Comparison of ENCODE assay signal across 8 cellular contexts in genomic region chr18:61892683-61893303, GRCh38. TPM values are rescaled to one million over a fixed set of nuclear protein-coding genes. Genes with fewer than 3 reads are reported as not detected.
DNase-seq lines count a peak whose midpoint lies in the region; ATAC-seq and TF ChIP-seq lines count a peak whose summit lies in the region.

RNF152 (minus strand) TSS chr18:61893007; CDS start chr18:61816463, 76,544 bp downstream.

- H3K36me3 Mint-ChIP-seq in CD4-positive, CD25-positive, alpha-beta regulatory T cell: no peaks in the 10 kb centered on the region

- TF ChIP-seq POLR2A in esophagus squamous epithelium (IDR thresholded peaks at IDR 0.05): no peak

- H3K27me3 Mint-ChIP-seq in CD4-positive, CD25-positive, alpha-beta regulatory T cell: peaks cover 76% of the 10 kb centered on the region

- H3K27ac ChIP-seq in CD4-positive, CD25-positive, alpha-beta regulatory T cell (ENCODE audit: insufficient read depth, low read length, poor library complexity, severe bottlenecking): no peak within 1 kb of the TSS
- peak within 1 kb of the TSS; percentile 87 to 97 (median 92) for H3K27ac ChIP-seq in esophagus squamous epithelium
- H3K27ac ChIP-seq in muscle layer of duodenum (ENCODE audit: low read length): no peak within 1 kb of the TSS
- peak within 1 kb of the TSS; percentile 68 to 79 for H3K27ac ChIP-seq in thoracic aorta

- H3K4me3 Mint-ChIP-seq in CD4-positive, CD25-positive, alpha-beta regulatory T cell: peak within 1 kb of the TSS; percentile 73 to 89 (median 85)

- no peaks in the 10 kb centered on the region for H3K9me3 ChIP-seq in CD4-positive, CD25-positive, alpha-beta regulatory T cell (ENCODE audit: control insufficient read depth in 2 of 2, low read length in 2 of 2)
- H3K9me3 ChIP-seq in esophagus squamous epithelium (no peaks in the 10 kb centered on the region), muscle layer of duodenum (ENCODE audit: control insufficient read depth in 1 of 2, low read length in 2 of 2) (no peaks in the 10 kb centered on the region), thoracic aorta (no peaks in the 10 kb centered on the region)

- 3 to 6% methylated on average over 23 of the region's 28 CpGs for WGBS in esophagus squamous epithelium, 2 donors

- peak in 2 of 3 donors; percentile 10 to 23 for DNase-seq in CD4-positive, CD25-positive, alpha-beta regulatory T cell
- DNase-seq in NCI-H1105 (lab: John Stamatoyannopoulos, UW): peak; percentile 72
- peak; percentile 44 for DNase-seq in activated T-cell treated with anti-CD3 and anti-CD28 coated beads, Interleukin-2, amount 50 U/mL, for 1 hour
- no peak for DNase-seq in esophagus squamous epithelium (lab: John Stamatoyannopoulos, UW)
- no peak for DNase-seq in thoracic aorta (ENCODE audit: low spot score)

- H3K27me3 ChIP-seq in CD4-positive, CD25-positive, alpha-beta regulatory T cell (ENCODE audit: control insufficient read depth, insufficient read depth, low read length): peaks cover 29% of the 10 kb centered on the region
- H3K27me3 ChIP-seq in esophagus squamous epithelium (peaks cover 0 to 5% (median 0%) of the 10 kb centered on the region in 4 donors), muscle layer of duodenum (ENCODE audit: low read depth, low read length) (no peaks in the 10 kb centered on the region), thoracic aorta (replicated peaks; ENCODE audit: insufficient read depth) (no peaks in the 10 kb centered on the region)

- H3K4me1 ChIP-seq in CD4-positive, CD25-positive, alpha-beta regulatory T cell (ENCODE audit: control insufficient read depth, insufficient read depth, low read length, poor library complexity, severe bottlenecking): peaks cover 21% of the 10 kb centered on the region
- H3K4me1 ChIP-seq in esophagus squamous epithelium (peaks cover 8 to 82% (median 13%) of the 10 kb centered on the region in 3 donors), muscle layer of duodenum (ENCODE audit: control insufficient read depth in 1 of 2, insufficient read depth in 2 of 2, low read length in 2 of 2) (peaks cover 0 to 22% of the 10 kb centered on the region in 2 donors), thoracic aorta (ENCODE audit: control insufficient read depth in 1 of 2, low read depth in 2 of 2) (peaks cover 5 to 41% of the 10 kb centered on the region in 2 donors)

- peaks cover 0 to 17% (median 3%) of the 10 kb centered on the region in 4 donors for H3K4me1 Mint-ChIP-seq in CD4-positive, CD25-positive, alpha-beta regulatory T cell

- H3K27ac Mint-ChIP-seq in CD4-positive, CD25-positive, alpha-beta regulatory T cell: peak within 1 kb of the TSS in 2 of 3 donors; percentile 41 to 73

- intact Hi-C loops in esophagus squamous epithelium (cut with DNase I): no loop called here

- ATAC-seq in CD4-positive, CD25-positive, alpha-beta regulatory T cell (ENCODE audit: low read depth in 2 of 2): peak in 1 of 2 donors; percentile 25
- no peak for ATAC-seq in thoracic aorta (ENCODE audit: insufficient number of reproducible peaks, low FRiP score, low read depth)
- ATAC-seq in GM21360 (IDR thresholded peaks at IDR 0.05; ENCODE audit: unreplicated experiment): no peak
- no peak for ATAC-seq in HG02938 (IDR thresholded peaks at IDR 0.05; ENCODE audit: unreplicated experiment)

- no peaks in the 10 kb centered on the region for H3K36me3 ChIP-seq in CD4-positive, CD25-positive, alpha-beta regulatory T cell (ENCODE audit: control insufficient read depth, insufficient read depth, low read length)
- H3K36me3 ChIP-seq in esophagus squamous epithelium (peaks cover 0 to 28% (median 0%) of the 10 kb centered on the region in 3 donors), muscle layer of duodenum (ENCODE audit: control insufficient read depth in 1 of 2, insufficient read depth in 2 of 2, low read length in 2 of 2) (no peaks in the 10 kb centered on the region), thoracic aorta (no peaks in the 10 kb centered on the region)

- no peak within 1 kb of the TSS for H3K4me3 ChIP-seq in CD4-positive, CD25-positive, alpha-beta regulatory T cell (ENCODE audit: low read depth, low read length)
- H3K4me3 ChIP-seq in esophagus squamous epithelium (peak within 1 kb of the TSS; percentile 68 to 93 (median 88)), muscle layer of duodenum (ENCODE audit: low read depth in 1 of 2, low read length in 2 of 2) (peak within 1 kb of the TSS; percentile 69 to 85), thoracic aorta (peak within 1 kb of the TSS; percentile 97)

- H3K9me3 Mint-ChIP-seq in CD4-positive, CD25-positive, alpha-beta regulatory T cell: peaks cover 0 to 2% (median 0%) of the 10 kb centered on the region in 7 donors

- TF ChIP-seq CTCF in esophagus squamous epithelium (IDR thresholded peaks at IDR 0.05): no peak
- TF ChIP-seq CTCF in thoracic aorta (IDR thresholded peaks at IDR 0.05): peak; percentile 9

RNA-seq across cellular contexts. Expression of gene RNF152, which starts in this region (rescaled TPM):
- total RNA-seq in CD4-positive, CD25-positive, alpha-beta regulatory T cell: 0.39 TPM
- polyA plus RNA-seq in CD4-positive, CD25-positive, alpha-beta regulatory T cell: not detected
- total RNA-seq in esophagus squamous epithelium (10 to 100 TPM in 2 of 4 donors, 1 to 10 TPM in 2; 6.8 to 23.1 (median 15.9) TPM), thoracic aorta (10 to 100 TPM; 30.5 to 57.7 TPM)

Comparison
In these comparisons a context has a peak if more than half of its experiments do, and no peak if none do; other contexts are left out.
1. Peak in DNase-seq in CD4-positive, CD25-positive, alpha-beta regulatory T cell; RNA of the gene not detected or under 1 TPM.
2. DNase-seq: peak in NCI-H1105 (single experiment) and activated T-cell treated with anti-CD3 and anti-CD28 coated beads, Interleukin-2, amount 50 U/mL, for 1 hour (single experiment); none in esophagus squamous epithelium (single experiment) and thoracic aorta (single experiment).
3. H3K27ac ChIP-seq: peak in esophagus squamous epithelium (4 of 4) and thoracic aorta (2 of 2); none in CD4-positive, CD25-positive, alpha-beta regulatory T cell (single experiment) and muscle layer of duodenum (single experiment).